In genomic region chr5:142944140-142944539, GRCh38 we compare ENCODE assay signal across 20 cellular contexts.
DNase-seq lines count a peak whose midpoint lies in the region; ATAC-seq, FAIRE-seq and TF ChIP-seq lines count a peak whose summit lies in the region.
"Had no signal": no experiment of that assay in that cellular context is flagged by ENCODE, and none has a peak within 500 bp of the region (broad histone marks: within the 10 kb centered on the region; RNA-seq: fewer than 3 reads in every experiment).

No MANE protein-coding gene starts in this region.

- no peak for TF ChIP-seq EP300 in HepG2 (IDR thresholded peaks at IDR 0.05; ENCODE audit: low read depth in 2 of 2, low read length in 2 of 2)
- no peak for TF ChIP-seq EP300 in HepG2 (CRISPR knock-in tag; IDR thresholded peaks at IDR 0.05; ENCODE audit: borderline replicate concordance)

- no peak overlapping the region for H3K27ac ChIP-seq in HepG2 (ENCODE audit: extremely low read length, insufficient read depth, low read length)
- H3K27ac ChIP-seq in right lobe of liver, result no peak overlapping the region
- H3K27ac ChIP-seq in astrocyte (ENCODE audit: low read depth, low read length), result no peak overlapping the region

- POLR2A ChIA-PET in HepG2 (lab: Yijun Ruan, JAX), result no interaction called here

- H3K4me1 ChIP-seq in HepG2 (ENCODE audit: insufficient read depth, low read length) (no peaks in the 10 kb centered on the region), right lobe of liver (peaks cover 0 to 6% (median 0%) of the 10 kb centered on the region in 4 donors), astrocyte (ENCODE audit: insufficient read depth, low read length) (no peaks in the 10 kb centered on the region)

- FAIRE-seq in HepG2 (lab: Jason Lieb, UNC) (no peak), astrocyte (lab: Jason Lieb, UNC) (no peak)

- BruUV-seq in HepG2 (replicated peaks; lab: Mats Ljungman, UMichigan), result no TSS peak

- H3K36me3 ChIP-seq in HepG2 (replicated peaks in 1 of 2; ENCODE audit: control insufficient read depth in 1 of 2, insufficient read depth in 2 of 2, low read length in 2 of 2), result no peaks in the 10 kb centered on the region
- H3K36me3 ChIP-seq in right lobe of liver, result no peaks in the 10 kb centered on the region
- H3K36me3 ChIP-seq in astrocyte (ENCODE audit: insufficient read depth, low read length), result no peaks in the 10 kb centered on the region

- no peak overlapping the region for H3K27ac Mint-ChIP-seq in astrocyte (ENCODE audit: unreplicated experiment)
- H3K27ac Mint-ChIP-seq: CD4-positive, alpha-beta T cell had no signal

- H3K4me3 Mint-ChIP-seq in astrocyte (ENCODE audit: unreplicated experiment), result no peak overlapping the region
- H3K4me3 Mint-ChIP-seq: CD4-positive, alpha-beta T cell had no signal

- TF ChIP-seq POLR2A in HepG2 (IDR thresholded peaks at IDR 0.05; ENCODE audit: insufficient read depth in 1 of 2, low read depth in 2 of 2, low read length in 2 of 2), result no peak
- no peak for TF ChIP-seq POLR2A in right lobe of liver (IDR thresholded peaks at IDR 0.05)

- H3K4me1 Mint-ChIP-seq in astrocyte (ENCODE audit: low read depth, unreplicated experiment), result no peaks in the 10 kb centered on the region

- H3K79me2 ChIP-seq in HepG2 (ENCODE audit: insufficient read depth, low read length) (no peaks in the 10 kb centered on the region), astrocyte (ENCODE audit: insufficient read depth, low read length) (no peaks in the 10 kb centered on the region)

- H3K9me3 Mint-ChIP-seq in astrocyte (ENCODE audit: unreplicated experiment), result peaks cover 3% of the 10 kb centered on the region
- H3K9me3 Mint-ChIP-seq: CD4-positive, alpha-beta T cell had no signal

- H4K20me1 ChIP-seq in HepG2 (ENCODE audit: insufficient read depth, low read length), result no peaks in the 10 kb centered on the region
- no peaks in the 10 kb centered on the region for H4K20me1 ChIP-seq in astrocyte (ENCODE audit: insufficient read depth, low read length)

- intact Hi-C loops in HepG2 (cut with micrococcal nuclease; ENCODE audit: unreplicated experiment) (no loop called here), right lobe of liver (cut with DNase I) (no loop called here)

- H3K27me3 Mint-ChIP-seq in astrocyte (ENCODE audit: low read depth, unreplicated experiment), result no peaks in the 10 kb centered on the region
- H3K27me3 Mint-ChIP-seq: CD4-positive, alpha-beta T cell had no signal

- H3K27me3 ChIP-seq in HepG2 (ENCODE audit: control insufficient read depth in 1 of 2, insufficient read depth in 2 of 2, low read length in 2 of 2) (no peaks in the 10 kb centered on the region), right lobe of liver (no peaks in the 10 kb centered on the region), astrocyte (ENCODE audit: insufficient read depth, low read length) (no peaks in the 10 kb centered on the region)

- H3K4me3 ChIP-seq in HepG2 (replicated peaks in 1 of 3; ENCODE audit: insufficient read depth in 1 of 3, low read depth in 2 of 3, low read length in 3 of 3) (no peak overlapping the region), right lobe of liver (no peak overlapping the region), astrocyte (ENCODE audit: insufficient read depth, low read depth, low read length) (no peak overlapping the region), fibroblast of the aortic adventitia (ENCODE audit: low read depth, low read length) (no peak overlapping the region)

- H3K9ac ChIP-seq in HepG2 (ENCODE audit: insufficient read depth, low read depth, low read length) (no peak overlapping the region), astrocyte (ENCODE audit: low read length) (no peak overlapping the region)

- H2AFZ ChIP-seq in HepG2 (ENCODE audit: low read length) (no peak overlapping the region), astrocyte (ENCODE audit: low read depth, low read length) (no peak overlapping the region)

- TF ChIP-seq CTCF in HepG2 (CRISPR knock-in tag; IDR thresholded peaks at IDR 0.05) (no peak), right lobe of liver (IDR thresholded peaks at IDR 0.05) (no peak), astrocyte (IDR thresholded peaks at IDR 0.05; ENCODE audit: insufficient read depth, low read depth, low read length) (no peak), fibroblast of the aortic adventitia (IDR thresholded peaks at IDR 0.05; ENCODE audit: insufficient read depth, low read length) (no peak)

- no peak for DNase-seq in HepG2 (ENCODE audit: low spot score)
- no peak for DNase-seq in right lobe of liver
- peak; percentile 10 for DNase-seq in astrocyte (ENCODE audit: low read depth)
- peak; percentile 28 for DNase-seq in fibroblast of the aortic adventitia (ENCODE audit: low read depth)
- no peak for DNase-seq in activated CD8-positive, alpha-beta memory T cell treated with anti-CD3 and anti-CD28 coated beads, Interleukin-2, amount 50 U/mL, for 48 hours
- DNase-seq in left lobe of liver (ENCODE audit: low spot score), result no peak
- DNase-seq in Ammon's horn (ENCODE audit: low spot score), result no peak
- DNase-seq: 8988T; CD4-positive, alpha-beta T cell; DMS153; H7; KBM-7; NCI-H1105 treated with DMSO at 0.1 percent for 48 hours; NCI-H1694; NCI-H2107; NCI-H2227 treated with DMSO at 0.1 percent for 48 hours; NCI-H510A treated with DMSO at 0.1 percent for 48 hours; NCI-H774; SHP77 treated with DMSO at 0.1 percent for 48 hours had no signal

- H3K36me3 Mint-ChIP-seq in astrocyte (ENCODE audit: low read depth, unreplicated experiment), result no peaks in the 10 kb centered on the region

- TF ChIP-seq RAD21 in HepG2 (CRISPR knock-in tag; IDR thresholded peaks at IDR 0.05), result no peak

- H3K9me3 ChIP-seq in HepG2 (ENCODE audit: low read length) (no peaks in the 10 kb centered on the region), right lobe of liver (no peaks in the 10 kb centered on the region), astrocyte (ENCODE audit: insufficient read depth, low read depth, low read length) (no peaks in the 10 kb centered on the region)

- no peak for ATAC-seq in HepG2
- ATAC-seq in right lobe of liver, result no peak
- ATAC-seq in left lobe of liver, result no peak
- no peak for ATAC-seq in GM21423 (IDR thresholded peaks at IDR 0.05; ENCODE audit: unreplicated experiment)

- 93% methylated on average over 1 of the region's 1 CpG for WGBS in HepG2 (ENCODE audit: low lambda C conversion rate)
- 73% methylated on average over 1 of the region's 1 CpG for WGBS in right lobe of liver (ENCODE audit: insufficient coverage, low coverage, low lambda C conversion rate, missing lambda C conversion rate)

- CTCF ChIA-PET in HepG2 (lab: Yijun Ruan, JAX; ENCODE audit: low intra/inter-chr PET ratio, low total read pairs), result no interaction called here

- in situ Hi-C loops in HepG2 (cut with HindIII; ENCODE audit: extremely low pct_ligation_motif_present, low pct_unique_long_range_greater_than_20kb), result no loop called here

- H3K4me2 ChIP-seq in HepG2 (ENCODE audit: low read depth, low read length) (no peak overlapping the region), astrocyte (ENCODE audit: low read length) (no peak overlapping the region)

TF ChIP-seq in HepG2, 621 proteins besides CTCF, POLR2A, EP300 and RAD21:
- peak; percentile 84 for TF ChIP-seq ATF7 (IDR thresholded peaks at IDR 0.05)
- TF ChIP-seq ATF7 (CRISPR knock-in tag; IDR thresholded peaks at IDR 0.05), result no peak
- TF ChIP-seq ATM (IDR thresholded peaks at IDR 0.05; ENCODE audit: borderline replicate concordance), result no peak

Comparison
In these comparisons a context has a peak if more than half of its experiments do, and no peak if none do; other contexts are left out.
1. DNase-seq: peak in astrocyte (single experiment) and fibroblast of the aortic adventitia (single experiment); none in HepG2 (single experiment), right lobe of liver (0 of 3), activated CD8-positive, alpha-beta memory T cell treated with anti-CD3 and anti-CD28 coated beads, Interleukin-2, amount 50 U/mL, for 48 hours (single experiment), left lobe of liver (single experiment) and Ammon's horn (single experiment).